9 cellular contexts compared by ENCODE assay signal in the genomic region with DNA sequence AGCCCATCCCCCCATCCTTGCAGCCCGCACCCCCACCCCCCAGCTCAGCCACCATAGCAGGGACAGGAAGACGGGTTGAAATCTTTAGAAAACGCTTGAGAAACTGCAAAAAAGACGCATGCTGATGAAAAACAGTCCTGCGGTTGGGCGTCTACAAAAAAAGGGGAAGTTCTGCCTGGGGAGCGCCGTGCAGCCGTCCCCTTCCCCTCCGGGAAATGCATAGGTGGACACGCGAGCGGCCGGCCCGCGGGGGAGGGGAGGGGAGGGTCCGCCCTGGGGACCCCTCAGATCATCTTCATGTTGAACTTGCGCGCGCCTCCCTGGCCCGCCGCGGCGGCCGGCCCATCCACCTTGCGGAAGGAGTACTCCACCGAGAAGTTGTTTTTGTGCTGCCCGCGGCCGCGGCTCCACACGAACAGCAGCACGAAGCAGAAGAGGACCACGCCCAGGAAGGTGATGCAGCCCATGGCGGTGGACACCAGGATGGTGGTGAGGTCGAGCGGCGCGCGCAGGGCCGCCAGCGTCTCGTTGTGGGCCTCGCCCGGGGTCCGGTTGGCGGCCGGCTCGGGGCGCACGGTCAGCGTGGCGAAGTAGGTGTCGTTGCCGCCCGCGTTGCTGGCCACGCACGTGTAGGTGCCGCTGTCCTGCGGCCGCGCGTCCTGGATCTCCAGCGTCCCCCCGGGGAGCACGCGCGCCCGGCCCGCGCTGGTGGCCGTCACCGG. TPM values are rescaled to one million over a fixed set of nuclear protein-coding genes. Genes with fewer than 3 reads are reported as not detected.
DNase-seq lines count a peak whose midpoint lies in the region; ATAC-seq and TF ChIP-seq lines count a peak whose summit lies in the region.
"Had no signal": no experiment of that assay in that cellular context is flagged by ENCODE, and none has a peak within 500 bp of the region (broad histone marks: within the 10 kb centered on the region; RNA-seq: fewer than 3 reads in every experiment).

No MANE protein-coding gene starts in this region.

- peaks cover 5% of the 10 kb centered on the region for H3K27me3 Mint-ChIP-seq in activated CD8-positive, alpha-beta T cell treated with anti-CD3 and anti-CD28 coated beads, Interleukin-2, amount 10 ng/mL, durations not matched to agents 7 days and 5 days (ENCODE audit: low read depth)

- intact Hi-C loops in heart right ventricle (cut with DNase I), result loop anchor here in 2 of 10 donors (10.0 kb wide), 2 partner anchors 95 to 105 kb away; no protein-coding TSS in a partner anchor

- H3K9me3 ChIP-seq in heart right ventricle, result no peaks in the 10 kb centered on the region
- H3K9me3 ChIP-seq in smooth muscle cell (replicated peaks; ENCODE audit: low read depth), result no peaks in the 10 kb centered on the region

- H3K36me3 Mint-ChIP-seq in activated CD8-positive, alpha-beta T cell treated with anti-CD3 and anti-CD28 coated beads, Interleukin-2, amount 10 ng/mL, durations not matched to agents 7 days and 5 days (ENCODE audit: low read depth), result peaks cover 17% of the 10 kb centered on the region

- peak; percentile 81 for ATAC-seq in activated CD8-positive, alpha-beta T cell treated with anti-CD3 and anti-CD28 coated beads, Interleukin-2, amount 10 ng/mL, durations not matched to agents 7 days and 5 days
- ATAC-seq in heart right ventricle (peak in 5 of 8 donors; percentile 22 to 58 (median 34)), GM21367 (IDR thresholded peaks at IDR 0.05; ENCODE audit: unreplicated experiment) (no peak)

- peaks cover 25 to 85% (median 62%) of the 10 kb centered on the region in 7 donors for H3K27me3 ChIP-seq in heart right ventricle
- H3K27me3 ChIP-seq in smooth muscle cell (ENCODE audit: low read depth), result peaks cover 77% of the 10 kb centered on the region

- H3K27ac Mint-ChIP-seq in activated CD8-positive, alpha-beta T cell treated with anti-CD3 and anti-CD28 coated beads, Interleukin-2, amount 10 ng/mL, durations not matched to agents 7 days and 5 days, result peak overlapping the region; percentile 97

- H3K9me3 Mint-ChIP-seq in activated CD8-positive, alpha-beta T cell treated with anti-CD3 and anti-CD28 coated beads, Interleukin-2, amount 10 ng/mL, durations not matched to agents 7 days and 5 days (ENCODE audit: insufficient read depth), result no peaks in the 10 kb centered on the region

- CTCF ChIA-PET in activated CD8-positive, alpha-beta T cell treated with anti-CD3 and anti-CD28 coated beads, Interleukin-2, amount 10 ng/mL, durations not matched to agents 7 days and 5 days (lab: Charles Lee), result interaction anchor here (0.7 to 2.5 kb wide), 4 partner anchors 14 to 105 kb away, joined by 3 to 15 read pairs (median 4); no protein-coding TSS in a partner anchor

- H3K4me2 ChIP-seq in smooth muscle cell, result peak overlapping the region; percentile 82

- H3K4me1 Mint-ChIP-seq in activated CD8-positive, alpha-beta T cell treated with anti-CD3 and anti-CD28 coated beads, Interleukin-2, amount 10 ng/mL, durations not matched to agents 7 days and 5 days (ENCODE audit: low read depth), result peaks cover 39% of the 10 kb centered on the region

- H3K4me3 ChIP-seq in heart right ventricle, result peak overlapping the region; percentile 10 to 63 (median 40)
- H3K4me3 ChIP-seq in smooth muscle cell, result peak overlapping the region; percentile 21

- DNase-seq in ELR (ENCODE audit: low read depth) (peak; percentile 31), KG1 (lab: John Stamatoyannopoulos, UW) (peak; percentile 89), heart right ventricle (no peak), smooth muscle cell (lab: John Stamatoyannopoulos, UW; ENCODE audit: unreplicated experiment) (no peak), cerebellar cortex (ENCODE audit: low spot score) (no peak), HT-29 (ENCODE audit: low spot score) (no peak)
- DNase-seq in activated CD8-positive, alpha-beta T cell treated with anti-CD3 and anti-CD28 coated beads, Interleukin-2, amount 10 ng/mL, durations not matched to agents 7 days and 5 days, result peak; percentile 82

- no peak for TF ChIP-seq CTCF in heart right ventricle (IDR thresholded peaks at IDR 0.05)
- no peak for TF ChIP-seq CTCF in smooth muscle cell (IDR thresholded peaks at IDR 0.05; ENCODE audit: borderline replicate concordance, insufficient read depth, poor library complexity, severe bottlenecking)

- POLR2A ChIA-PET in activated CD8-positive, alpha-beta T cell treated with anti-CD3 and anti-CD28 coated beads, Interleukin-2, amount 10 ng/mL, durations not matched to agents 7 days and 5 days (lab: Charles Lee), result interaction anchor here (0.7 to 1.3 kb wide), 5 partner anchors 10 to 186 kb away, joined by 3 to 4 read pairs (median 3); a partner anchor contains a TSS

- H4K20me1 ChIP-seq in smooth muscle cell (ENCODE audit: low read depth), result peaks cover 58% of the 10 kb centered on the region

- no peak overlapping the region for H2AFZ ChIP-seq in smooth muscle cell (ENCODE audit: low read depth)

- H3K36me3 ChIP-seq in heart right ventricle (no peaks in the 10 kb centered on the region), smooth muscle cell (ENCODE audit: low read depth) (no peaks in the 10 kb centered on the region)

- H3K27ac ChIP-seq in heart right ventricle (peak overlapping the region in 4 of 10 donors; percentile 36 to 91 (median 42)), smooth muscle cell (ENCODE audit: low read depth) (no peak overlapping the region)

- no peaks in the 10 kb centered on the region for H3K79me2 ChIP-seq in smooth muscle cell (ENCODE audit: low read depth)

- H3K4me1 ChIP-seq in heart right ventricle (peaks cover 21 to 55% (median 32%) of the 10 kb centered on the region in 9 donors), smooth muscle cell (ENCODE audit: low read depth) (peaks cover 10% of the 10 kb centered on the region)

- no peak overlapping the region for H3K9ac ChIP-seq in smooth muscle cell (ENCODE audit: low read depth)

- 0 to 1% methylated on average over 55 to 73 of the region's 74 CpGs for WGBS in heart right ventricle, 2 donors
- WGBS in smooth muscle cell (ENCODE audit: low lambda C conversion rate), result 10% methylated on average over 56 of the region's 74 CpGs

- H3K4me3 Mint-ChIP-seq in activated CD8-positive, alpha-beta T cell treated with anti-CD3 and anti-CD28 coated beads, Interleukin-2, amount 10 ng/mL, durations not matched to agents 7 days and 5 days, result peak overlapping the region; percentile 85

- H3F3A ChIP-seq in smooth muscle cell (ENCODE audit: low read depth), result no peaks in the 10 kb centered on the region

RNA-seq across cellular contexts. Expression of a gene that starts 7.9 kb away (rescaled TPM):
- under 1 TPM; 0.16 to 0.34 TPM for total RNA-seq in activated CD8-positive, alpha-beta T cell treated with anti-CD3 and anti-CD28 coated beads, Interleukin-2, amount 10 ng/mL, durations not matched to agents 7 days and 5 days
- total RNA-seq in heart right ventricle (1 to 10 TPM in 1 of 10 donors, under 1 TPM in 9; 0.11 to 1.1 (median 0.22) TPM), smooth muscle cell (not detected in 2 replicates)
- polyA plus RNA-seq in heart right ventricle (under 1 TPM; 0.13 to 0.22 TPM), smooth muscle cell (0.37 and 0.71 TPM in 2 replicates)
- not detected in 2 replicates for total RNA-seq in HT-29 (2014; rRNA removed; shearing (Covaris generic))

RNA-seq across cellular contexts. Expression of a gene that starts 18.1 kb away (rescaled TPM):
- under 1 TPM; 0.66 to 0.76 TPM for total RNA-seq in activated CD8-positive, alpha-beta T cell treated with anti-CD3 and anti-CD28 coated beads, Interleukin-2, amount 10 ng/mL, durations not matched to agents 7 days and 5 days
- total RNA-seq in heart right ventricle, result not detected
- not detected for polyA plus RNA-seq in heart right ventricle
- not detected in 2 replicates for total RNA-seq in smooth muscle cell
- 0.31 and 1.2 TPM in 2 replicates for polyA plus RNA-seq in smooth muscle cell
- 0.20 TPM in 1 of 2 replicates, not detected in the other for total RNA-seq in HT-29 (2014; rRNA removed; shearing (Covaris generic))
- total RNA-seq: HT1080 had no signal

RNA-seq across cellular contexts. Expression of a gene that starts 33.7 kb away (rescaled TPM):
- total RNA-seq in activated CD8-positive, alpha-beta T cell treated with anti-CD3 and anti-CD28 coated beads, Interleukin-2, amount 10 ng/mL, durations not matched to agents 7 days and 5 days, result not detected
- total RNA-seq in heart right ventricle (under 1 TPM in 3 of 10 donors, not detected in 7; 0.31 to 0.72 (median 0.45) TPM), smooth muscle cell (not detected in 2 replicates)
- polyA plus RNA-seq in heart right ventricle (under 1 TPM in 1 of 2 donors, not detected in 1; 0.29 TPM), smooth muscle cell (0.59 TPM in 1 of 2 replicates, not detected in the other)
- 0.34 and 0.38 TPM in 2 replicates for total RNA-seq in HT-29 (2014; rRNA removed; shearing (Covaris generic))
- total RNA-seq: HT1080 had no signal

RNA-seq across cellular contexts. Expression of a gene that starts 38.5 kb away (rescaled TPM):
- 100 to 1,000 TPM; 144 to 146 TPM for total RNA-seq in activated CD8-positive, alpha-beta T cell treated with anti-CD3 and anti-CD28 coated beads, Interleukin-2, amount 10 ng/mL, durations not matched to agents 7 days and 5 days
- total RNA-seq in heart right ventricle, result 10 to 100 TPM; 29.0 to 48.6 (median 35.2) TPM
- polyA plus RNA-seq in heart right ventricle, result 100 to 1,000 TPM; 209 to 277 TPM
- 164 and 186 TPM in 2 replicates for total RNA-seq in smooth muscle cell
- polyA plus RNA-seq in smooth muscle cell, result 158 and 161 TPM in 2 replicates
- total RNA-seq in HT-29 (2014; rRNA removed; shearing (Covaris generic)), result 276 and 306 TPM in 2 replicates

RNA-seq across cellular contexts. Expression of a gene that starts 38.6 kb away (rescaled TPM):
- total RNA-seq in activated CD8-positive, alpha-beta T cell treated with anti-CD3 and anti-CD28 coated beads, Interleukin-2, amount 10 ng/mL, durations not matched to agents 7 days and 5 days, result 10 to 100 TPM; 73.5 to 80.7 TPM
- total RNA-seq in heart right ventricle, result 10 to 100 TPM; 18.7 to 34.1 (median 21.2) TPM
- polyA plus RNA-seq in heart right ventricle, result 10 to 100 TPM; 17.8 to 69.7 TPM
- total RNA-seq in smooth muscle cell, result 21.1 and 54.7 TPM in 2 replicates
- polyA plus RNA-seq in smooth muscle cell, result 53.6 and 63.5 TPM in 2 replicates
- 85.0 and 121 TPM in 2 replicates for total RNA-seq in HT-29 (2014; rRNA removed; shearing (Covaris generic))

Comparison
In these comparisons a context has a peak if more than half of its experiments do, and no peak if none do; other contexts are left out.
1. DNase-seq: peak in ELR (single experiment), KG1 (single experiment) and activated CD8-positive, alpha-beta T cell treated with anti-CD3 and anti-CD28 coated beads, Interleukin-2, amount 10 ng/mL, durations not matched to agents 7 days and 5 days (single experiment); none in heart right ventricle (0 of 2), smooth muscle cell (single experiment), cerebellar cortex (single experiment) and HT-29 (single experiment).